1 cellular context compared by ENCODE assay signal in the genomic region with DNA sequence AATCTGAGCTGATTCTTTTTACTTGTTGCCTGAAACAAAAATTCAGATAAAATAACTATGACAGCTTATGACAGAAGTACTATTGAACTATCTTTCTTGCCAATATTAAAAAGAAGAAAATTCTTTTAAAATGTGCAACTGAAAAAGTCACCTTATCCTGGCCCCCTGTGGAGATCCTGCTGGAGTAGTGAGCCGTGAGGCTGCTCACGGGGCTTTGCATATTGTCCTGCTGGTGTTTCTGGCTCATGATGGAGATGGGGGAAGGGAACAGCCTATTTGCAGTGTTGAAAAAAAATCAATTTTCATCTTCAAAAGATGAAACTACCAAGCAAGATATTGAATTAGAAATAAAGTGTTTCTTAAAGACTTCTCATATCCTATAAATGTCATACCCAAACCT.
TF ChIP-seq lines count a peak whose summit lies in the region.

No MANE protein-coding gene starts in this region.

TF ChIP-seq in GM23338, 12 proteins besides CTCF, POLR2A, EP300 and RAD21 (continued from another document):
- TF ChIP-seq STAT1 (IDR thresholded peaks at IDR 0.05; ENCODE audit: unreplicated experiment) (no peak), JUNB (IDR thresholded peaks at IDR 0.05; ENCODE audit: unreplicated experiment) (no peak)
